In genomic region chr14:73022051-73022450, GRCh38 we compare ENCODE assay signal across 2 cellular contexts.
TF ChIP-seq lines count a peak whose summit lies in the region.

No MANE protein-coding gene starts in this region.

TF ChIP-seq in IMR-90, 13 proteins besides CTCF, POLR2A, EP300 and RAD21:
- TF ChIP-seq CEBPB (IDR thresholded peaks at IDR 0.05; ENCODE audit: low read depth, low read length) (no peak), SMC3 (IDR thresholded peaks at IDR 0.05; ENCODE audit: low read depth, low read length) (no peak), RCOR1 (IDR thresholded peaks at IDR 0.05; ENCODE audit: insufficient replicate concordance, low read length) (no peak), CHD1 (IDR thresholded peaks at IDR 0.05; ENCODE audit: low read depth, low read length) (no peak)

TF ChIP-seq in neural cell, 6 proteins besides CTCF, POLR2A, EP300 and RAD21:
- no peak for TF ChIP-seq SMC3 (conservative IDR thresholded peaks at IDR 0.05; ENCODE audit: poor library complexity)
- no peak for TF ChIP-seq EZH2 (IDR thresholded peaks at IDR 0.05; ENCODE audit: borderline replicate concordance, insufficient read depth, low read length, poor library complexity, severe bottlenecking)
- TF ChIP-seq REST (IDR thresholded peaks at IDR 0.05; ENCODE audit: borderline replicate concordance), result no peak
- TF ChIP-seq TAF1 (IDR thresholded peaks at IDR 0.05; ENCODE audit: low read depth), result no peak
- TF ChIP-seq POLR2AphosphoS5 (IDR thresholded peaks at IDR 0.05), result no peak
- TF ChIP-seq MXI1 (conservative IDR thresholded peaks at IDR 0.05; ENCODE audit: poor library complexity, severe bottlenecking), result no peak
